In the genomic region with DNA sequence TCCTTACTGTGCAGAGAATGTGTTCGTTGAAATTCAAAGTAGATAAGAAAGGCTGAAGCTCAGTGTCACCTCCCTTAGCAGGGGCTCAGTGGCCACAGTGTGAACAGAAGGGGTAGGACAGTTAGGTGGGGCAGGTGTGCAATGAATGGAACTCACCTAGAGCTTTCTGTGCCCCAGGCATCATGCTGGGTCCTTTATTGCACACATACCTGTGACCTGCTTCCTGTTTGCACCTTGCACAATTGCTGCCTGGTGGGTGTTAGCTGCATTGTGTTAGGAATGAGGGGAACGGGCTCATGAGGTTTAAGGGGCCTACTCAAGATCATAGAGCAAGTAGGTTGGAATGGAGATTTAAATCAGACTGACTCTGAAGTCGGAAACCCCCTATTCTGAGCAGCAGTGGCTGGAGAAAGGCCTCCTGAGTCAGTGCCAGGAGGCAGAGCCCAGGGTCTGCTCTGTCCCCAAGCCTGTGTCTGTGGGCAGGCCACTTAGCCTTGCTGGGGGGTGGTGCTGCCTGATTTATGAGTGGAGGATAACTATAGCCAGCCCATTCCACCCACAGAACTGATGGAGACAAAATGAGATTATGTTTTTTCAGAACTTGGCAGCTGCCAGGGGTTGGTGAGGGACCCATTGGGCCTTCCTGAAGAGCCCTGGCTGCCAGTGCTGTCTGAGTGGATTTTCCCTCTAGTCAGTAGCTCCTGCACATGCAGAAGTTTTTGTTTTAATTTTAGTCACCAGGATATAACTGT, we compare ENCODE assay signal across 23 cellular contexts.
DNase-seq lines count a peak whose midpoint lies in the region; ATAC-seq, FAIRE-seq and TF ChIP-seq lines count a peak whose summit lies in the region.
"Had no signal": no experiment of that assay in that cellular context is flagged by ENCODE, and none has a peak within 500 bp of the region (broad histone marks: within the 10 kb centered on the region; RNA-seq: fewer than 3 reads in every experiment).

No MANE protein-coding gene starts in this region.

- H3K4me3 ChIP-seq in H1 (ENCODE audit: extremely low read depth in 1 of 4, insufficient read depth in 2 of 4, low read depth in 3 of 4, low read length in 4 of 4), result no peak overlapping the region
- H3K4me3 ChIP-seq in upper lobe of right lung, result no peak overlapping the region
- H3K4me3 ChIP-seq: dorsolateral prefrontal cortex, lung, SJSA1, skin epidermis, suprapubic skin had no signal

- CTCF ChIA-PET in H1 (lab: Charles Lee; ENCODE audit: partially characterized antibody), result interaction anchor here (1.0 to 5.2 kb wide), 4 partner anchors 9 to 314 kb away, joined by 4 to 25 read pairs (median 4); no protein-coding TSS in a partner anchor

- H3K36me3 ChIP-seq in H1 (ENCODE audit: control insufficient read depth in 2 of 4, insufficient read depth in 4 of 4, low read length in 3 of 4) (no peaks in the 10 kb centered on the region), upper lobe of right lung (no peaks in the 10 kb centered on the region)
- H3K36me3 ChIP-seq: SJSA1, suprapubic skin had no signal

- H4K20me1 ChIP-seq in H1 (replicated peaks in 1 of 2; ENCODE audit: control insufficient read depth in 1 of 2, insufficient read depth in 2 of 2, low read length in 2 of 2), result no peaks in the 10 kb centered on the region

- H2AFZ ChIP-seq in H1 (ENCODE audit: low read length), result no peak overlapping the region
- H2AFZ ChIP-seq: parathyroid adenoma had no signal

- no peak overlapping the region for H2BK120ac ChIP-seq in H1 (replicated peaks; ENCODE audit: low read depth, low read length)

- H3K27me3 ChIP-seq in H1 (replicated peaks in 1 of 4; ENCODE audit: control insufficient read depth in 3 of 4, extremely low read depth in 1 of 4, insufficient read depth in 3 of 4, low read length in 3 of 4), result no peaks in the 10 kb centered on the region
- H3K27me3 ChIP-seq in upper lobe of right lung, result no peaks in the 10 kb centered on the region
- H3K27me3 ChIP-seq: dorsolateral prefrontal cortex, SJSA1, suprapubic skin had no signal

- TF ChIP-seq CTCF in H1 (IDR thresholded peaks at IDR 0.05; ENCODE audit: control extremely low read depth in 1 of 3, insufficient read depth in 1 of 3, low read depth in 1 of 3, low read length in 3 of 3) (no peak), upper lobe of right lung (IDR thresholded peaks at IDR 0.05) (no peak)

- H3K27me3 Mint-ChIP-seq in activated naive CD8-positive, alpha-beta T cell treated with anti-CD3 and anti-CD28 coated beads for 36 hours, result no peaks in the 10 kb centered on the region

- peaks cover 6% of the 10 kb centered on the region for H3K36me3 Mint-ChIP-seq in activated naive CD8-positive, alpha-beta T cell treated with anti-CD3 and anti-CD28 coated beads for 36 hours
- H3K36me3 Mint-ChIP-seq: IgD-negative memory B cell had no signal

- H3K9me3 Mint-ChIP-seq in activated naive CD8-positive, alpha-beta T cell treated with anti-CD3 and anti-CD28 coated beads for 36 hours, result no peaks in the 10 kb centered on the region

- H3K4me3 Mint-ChIP-seq in activated naive CD8-positive, alpha-beta T cell treated with anti-CD3 and anti-CD28 coated beads for 36 hours, result no peak overlapping the region
- H3K4me3 Mint-ChIP-seq: IgD-negative memory B cell; naive thymus-derived CD8-positive, alpha-beta T cell had no signal

- H3K27ac Mint-ChIP-seq in activated naive CD8-positive, alpha-beta T cell treated with anti-CD3 and anti-CD28 coated beads for 36 hours, result no peak overlapping the region
- H3K27ac Mint-ChIP-seq: IgD-negative memory B cell had no signal

- no peak overlapping the region for H3K9ac ChIP-seq in H1 (replicated peaks in 1 of 4; ENCODE audit: extremely low read depth in 1 of 4, low read depth in 3 of 4, low read length in 3 of 4)
- H3K9ac ChIP-seq: parathyroid adenoma had no signal

- no peaks in the 10 kb centered on the region for H3K9me3 ChIP-seq in H1 (ENCODE audit: insufficient read depth in 2 of 2, low read depth in 1 of 2, low read length in 1 of 2)
- no peaks in the 10 kb centered on the region for H3K9me3 ChIP-seq in upper lobe of right lung
- H3K9me3 ChIP-seq: SJSA1, suprapubic skin had no signal

- no peak overlapping the region for H2BK5ac ChIP-seq in H1 (ENCODE audit: low read depth, low read length)

- TF ChIP-seq POLR2A in H1 (IDR thresholded peaks at IDR 0.05; ENCODE audit: control extremely low read depth in 1 of 2, low read depth in 2 of 2, low read length in 2 of 2), result no peak

- no peaks in the 10 kb centered on the region for H3K79me1 ChIP-seq in H1 (ENCODE audit: low read depth, low read length)

- no peak for TF ChIP-seq EP300 in H1 (IDR thresholded peaks at IDR 0.05; ENCODE audit: borderline replicate concordance in 1 of 2, low read depth in 2 of 2, low read length in 2 of 2)

- H4K91ac ChIP-seq in H1 (replicated peaks; ENCODE audit: insufficient read length, low read length), result no peak overlapping the region

- H3K14ac ChIP-seq in H1 (ENCODE audit: insufficient read length), result no peak overlapping the region

- no peak for FAIRE-seq in H1 (lab: Jason Lieb, UNC)
- FAIRE-seq: A204.1, bronchial epithelial cell had no signal

- ATAC-seq in Right ventricle myocardium inferior (peak; percentile 30), upper lobe of right lung (peak; percentile 8)
- ATAC-seq: naive thymus-derived CD8-positive, alpha-beta T cell had no signal

- no peaks in the 10 kb centered on the region for H3K23me2 ChIP-seq in H1 (ENCODE audit: low read depth, low read length)

- no peak overlapping the region for H3K23ac ChIP-seq in H1 (ENCODE audit: insufficient read length)

- peaks cover 2% of the 10 kb centered on the region for H3K4me1 Mint-ChIP-seq in activated naive CD8-positive, alpha-beta T cell treated with anti-CD3 and anti-CD28 coated beads for 36 hours
- H3K4me1 Mint-ChIP-seq: IgD-negative memory B cell had no signal

- 0 out of 2 replicates have a peak overlapping the region, but pooled peaks have one; percentile 54 for H2BK12ac ChIP-seq in H1 (ENCODE audit: low read depth, low read length)

- no peak overlapping the region for H3K27ac ChIP-seq in H1 (ENCODE audit: low read depth, low read length)
- H3K27ac ChIP-seq in upper lobe of right lung, result no peak overlapping the region
- H3K27ac ChIP-seq: C4-2B, parathyroid adenoma, SJSA1, skin epidermis, suprapubic skin had no signal

- no peak overlapping the region for H4K5ac ChIP-seq in H1 (ENCODE audit: insufficient read length, low read depth, low read length)

- H2BK15ac ChIP-seq in H1 (ENCODE audit: low read length), result no peak overlapping the region

- POLR2A ChIA-PET in H1 (lab: Charles Lee; ENCODE audit: partially characterized antibody), result no interaction called here

- DNase-seq in Right ventricle myocardium inferior (ENCODE audit: missing footprints) (no peak), cardiac septum (ENCODE audit: low spot score) (no peak), H1 (ENCODE audit: low read depth in 1 of 2, low spot score in 2 of 2) (no peak), lung microvascular endothelial cell (ENCODE audit: low read depth in 2 of 2) (peak; percentile 29 to 47), upper lobe of right lung (no peak), activated gamma-delta T cell (lab: John Stamatoyannopoulos, UW) (no peak), superior temporal gyrus (ENCODE audit: extremely low spot score) (no peak)
- DNase-seq in activated naive CD8-positive, alpha-beta T cell treated with anti-CD3 and anti-CD28 coated beads for 36 hours, result no peak
- DNase-seq: activated CD4-positive, alpha-beta T cell treated with anti-CD3 and anti-CD28 coated beads for 1 hour; naive thymus-derived CD8-positive, alpha-beta T cell; NCI-H187 treated with DMSO at 0.1 percent for 48 hours; NCI-H510A treated with DMSO at 0.1 percent for 48 hours; stimulated activated CD4-positive, alpha-beta T cell treated with anti-CD3 and anti-CD28 coated beads, Interleukin-4, amount 100 ng/mL, for 1 hour had no signal

- H2BK20ac ChIP-seq in H1 (ENCODE audit: low read length), result no peak overlapping the region

- intact Hi-C loops in Right ventricle myocardium inferior (cut with DNase I), result no loop called here
- intact Hi-C loops in cardiac septum (cut with DNase I), result loop anchor here (2.0 kb wide), 1 partner anchor 77 kb away; no protein-coding TSS in a partner anchor
- intact Hi-C loops in upper lobe of right lung (cut with DNase I), result no loop called here

- H3K4ac ChIP-seq in H1 (replicated peaks; ENCODE audit: insufficient read length, low read depth, low read length), result no peak overlapping the region

- TF ChIP-seq RAD21 in H1 (IDR thresholded peaks at IDR 0.05 in 1 of 2, conservative IDR thresholded peaks at IDR 0.05 in 1 of 2; ENCODE audit: low read depth in 2 of 2, low read length in 2 of 2), result no peak

- 83% methylated on average over 3 of the region's 3 CpGs; no CpG with 5 or more reads in 1 of the 2 experiments for WGBS in H1 (ENCODE audit: extremely low coverage in 1 of 2, insufficient coverage in 1 of 2, insufficient read length in 1 of 2, insufficient replicate concordance in 2 of 2, low coverage in 1 of 2, low lambda C conversion rate in 2 of 2, missing lambda C conversion rate in 1 of 2), 2 experiments

- peaks cover 0 to 5% (median 2%) of the 10 kb centered on the region in 4 experiments; a peak in 3 of 7 replicates for H3K4me1 ChIP-seq in H1 (replicated peaks in 1 of 4; ENCODE audit: control insufficient read depth in 3 of 4, insufficient read depth in 4 of 4, low read length in 3 of 4)
- no peaks in the 10 kb centered on the region for H3K4me1 ChIP-seq in upper lobe of right lung
- H3K4me1 ChIP-seq: parathyroid adenoma had no signal

- H3K4me2 ChIP-seq in H1 (ENCODE audit: insufficient read depth in 1 of 2, low read depth in 2 of 2, low read length in 2 of 2), result no peak overlapping the region

- H4K8ac ChIP-seq in H1 (ENCODE audit: extremely low read depth, insufficient read depth, low read length), result no peak overlapping the region

- H3K18ac ChIP-seq in H1 (ENCODE audit: extremely low read depth, low read length), result no peak overlapping the region

- no peak overlapping the region for H2AK5ac ChIP-seq in H1 (ENCODE audit: low read depth, low read length)

- no peaks in the 10 kb centered on the region for H3K79me2 ChIP-seq in H1 (ENCODE audit: control insufficient read depth in 1 of 2, insufficient read depth in 2 of 2, low read length in 2 of 2)
- H3K79me2 ChIP-seq: parathyroid adenoma had no signal

- H3K56ac ChIP-seq in H1 (replicated peaks; ENCODE audit: insufficient read length, low read depth, low read length), result no peak overlapping the region

TF ChIP-seq in H1, 55 proteins besides CTCF, POLR2A, EP300 and RAD21 (continues in another document):
- 0 out of 2 replicates have a peak, but pooled peaks have one; percentile 32 for TF ChIP-seq CEBPB (IDR thresholded peaks at IDR 0.05; ENCODE audit: low read depth, low read length)

Comparison
In these comparisons a context has a peak if more than half of its experiments do, and no peak if none do; other contexts are left out.
1. DNase-seq: peak in lung microvascular endothelial cell (2 of 2); none in Right ventricle myocardium inferior (single experiment), cardiac septum (single experiment), H1 (0 of 2), upper lobe of right lung (single experiment), activated gamma-delta T cell (single experiment), activated naive CD8-positive, alpha-beta T cell treated with anti-CD3 and anti-CD28 coated beads for 36 hours (single experiment) and superior temporal gyrus (single experiment).